In genomic region chr16:4271176-4272113, GRCh38 we compare ENCODE assay signal across 1 cellular context.
TF ChIP-seq lines count a peak whose summit lies in the region.

No MANE protein-coding gene starts in this region.

TF ChIP-seq in HEK293, 187 proteins besides CTCF, POLR2A, EP300 and RAD21 (continued from another document and continues in another):
- TF ChIP-seq ZBTB11 (tag by site-specific recombination; conservative IDR thresholded peaks at IDR 0.05; ENCODE audit: low read depth) = peak; percentile 31; the same call in 1 of the 2 replicates
- TF ChIP-seq ZNF624 (tag by site-specific recombination; IDR thresholded peaks at IDR 0.05) = no peak
- TF ChIP-seq YY2 (tag by site-specific recombination; IDR thresholded peaks at IDR 0.05) = peak; percentile 26
- peak; percentile 58 for TF ChIP-seq ZNF341 (tag by site-specific recombination; IDR thresholded peaks at IDR 0.05; ENCODE audit: low read depth)
- peak; percentile 76 for TF ChIP-seq KLF16 (tag by site-specific recombination; IDR thresholded peaks at IDR 0.05)
- peak; percentile 90 for TF ChIP-seq ZBTB8A (tag by site-specific recombination; IDR thresholded peaks at IDR 0.05)
- peak; percentile 93 for TF ChIP-seq IKZF3 (tag by site-specific recombination; IDR thresholded peaks at IDR 0.05)
- no peak for TF ChIP-seq ZNF654 (tag by site-specific recombination; IDR thresholded peaks at IDR 0.05; ENCODE audit: low read depth)
- TF ChIP-seq ZSCAN30 (tag by site-specific recombination; IDR thresholded peaks at IDR 0.05) = peak; percentile 47; the same call in 1 of the 2 replicates
- peak; percentile 79 for TF ChIP-seq ZNF24 (tag by site-specific recombination; IDR thresholded peaks at IDR 0.05)
- TF ChIP-seq ZBTB6 (tag by site-specific recombination; IDR thresholded peaks at IDR 0.05) = peak; percentile 45; the same call in 1 of the 2 replicates
- TF ChIP-seq HOXC10 (CRISPR knock-in tag; IDR thresholded peaks at IDR 0.05) = no peak
- TF ChIP-seq ZNF449 (tag by site-specific recombination; IDR thresholded peaks at IDR 0.05) = no peak; the same call in 1 of the 2 replicates
- TF ChIP-seq ZNF391 (tag by site-specific recombination; IDR thresholded peaks at IDR 0.05; ENCODE audit: borderline replicate concordance, low read depth) = peak; percentile 52; the same call in 1 of the 2 replicates
- peak; percentile 58; the same call in 1 of the 2 replicates for TF ChIP-seq TRIM28 (IDR thresholded peaks at IDR 0.05; ENCODE audit: borderline replicate concordance, low read length)
- TF ChIP-seq, protein P1, sequence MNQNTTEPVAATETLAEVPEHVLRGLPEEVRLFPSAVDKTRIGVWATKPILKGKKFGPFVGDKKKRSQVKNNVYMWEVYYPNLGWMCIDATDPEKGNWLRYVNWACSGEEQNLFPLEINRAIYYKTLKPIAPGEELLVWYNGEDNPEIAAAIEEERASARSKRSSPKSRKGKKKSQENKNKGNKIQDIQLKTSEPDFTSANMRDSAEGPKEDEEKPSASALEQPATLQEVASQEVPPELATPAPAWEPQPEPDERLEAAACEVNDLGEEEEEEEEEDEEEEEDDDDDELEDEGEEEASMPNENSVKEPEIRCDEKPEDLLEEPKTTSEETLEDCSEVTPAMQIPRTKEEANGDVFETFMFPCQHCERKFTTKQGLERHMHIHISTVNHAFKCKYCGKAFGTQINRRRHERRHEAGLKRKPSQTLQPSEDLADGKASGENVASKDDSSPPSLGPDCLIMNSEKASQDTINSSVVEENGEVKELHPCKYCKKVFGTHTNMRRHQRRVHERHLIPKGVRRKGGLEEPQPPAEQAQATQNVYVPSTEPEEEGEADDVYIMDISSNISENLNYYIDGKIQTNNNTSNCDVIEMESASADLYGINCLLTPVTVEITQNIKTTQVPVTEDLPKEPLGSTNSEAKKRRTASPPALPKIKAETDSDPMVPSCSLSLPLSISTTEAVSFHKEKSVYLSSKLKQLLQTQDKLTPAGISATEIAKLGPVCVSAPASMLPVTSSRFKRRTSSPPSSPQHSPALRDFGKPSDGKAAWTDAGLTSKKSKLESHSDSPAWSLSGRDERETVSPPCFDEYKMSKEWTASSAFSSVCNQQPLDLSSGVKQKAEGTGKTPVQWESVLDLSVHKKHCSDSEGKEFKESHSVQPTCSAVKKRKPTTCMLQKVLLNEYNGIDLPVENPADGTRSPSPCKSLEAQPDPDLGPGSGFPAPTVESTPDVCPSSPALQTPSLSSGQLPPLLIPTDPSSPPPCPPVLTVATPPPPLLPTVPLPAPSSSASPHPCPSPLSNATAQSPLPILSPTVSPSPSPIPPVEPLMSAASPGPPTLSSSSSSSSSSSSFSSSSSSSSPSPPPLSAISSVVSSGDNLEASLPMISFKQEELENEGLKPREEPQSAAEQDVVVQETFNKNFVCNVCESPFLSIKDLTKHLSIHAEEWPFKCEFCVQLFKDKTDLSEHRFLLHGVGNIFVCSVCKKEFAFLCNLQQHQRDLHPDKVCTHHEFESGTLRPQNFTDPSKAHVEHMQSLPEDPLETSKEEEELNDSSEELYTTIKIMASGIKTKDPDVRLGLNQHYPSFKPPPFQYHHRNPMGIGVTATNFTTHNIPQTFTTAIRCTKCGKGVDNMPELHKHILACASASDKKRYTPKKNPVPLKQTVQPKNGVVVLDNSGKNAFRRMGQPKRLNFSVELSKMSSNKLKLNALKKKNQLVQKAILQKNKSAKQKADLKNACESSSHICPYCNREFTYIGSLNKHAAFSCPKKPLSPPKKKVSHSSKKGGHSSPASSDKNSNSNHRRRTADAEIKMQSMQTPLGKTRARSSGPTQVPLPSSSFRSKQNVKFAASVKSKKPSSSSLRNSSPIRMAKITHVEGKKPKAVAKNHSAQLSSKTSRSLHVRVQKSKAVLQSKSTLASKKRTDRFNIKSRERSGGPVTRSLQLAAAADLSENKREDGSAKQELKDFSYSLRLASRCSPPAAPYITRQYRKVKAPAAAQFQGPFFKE (tag by site-specific recombination; IDR thresholded peaks at IDR 0.05; ENCODE audit: borderline replicate concordance) = no peak
- TF ChIP-seq ZNF19 (tag by site-specific recombination; IDR thresholded peaks at IDR 0.05; ENCODE audit: low read depth) = no peak
- no peak for TF ChIP-seq ZNF239 (tag by site-specific recombination; IDR thresholded peaks at IDR 0.05)
- no peak for TF ChIP-seq ZNF350 (tag by site-specific recombination; IDR thresholded peaks at IDR 0.05)
- TF ChIP-seq ZNF510 (tag by site-specific recombination; IDR thresholded peaks at IDR 0.05; ENCODE audit: insufficient replicate concordance) = no peak
- no peak for TF ChIP-seq ZNF488 (tag by site-specific recombination; IDR thresholded peaks at IDR 0.05)
- TF ChIP-seq GLI4 (tag by site-specific recombination; IDR thresholded peaks at IDR 0.05) = 0 out of 2 replicates have a peak, but pooled peaks have one; percentile 23
- TF ChIP-seq ZNF558 (tag by site-specific recombination; IDR thresholded peaks at IDR 0.05) = no peak
- TF ChIP-seq ZNF596 (tag by site-specific recombination; IDR thresholded peaks at IDR 0.05) = 0 out of 2 replicates have a peak, but pooled peaks have one; percentile 28
- TF ChIP-seq, protein P2, sequence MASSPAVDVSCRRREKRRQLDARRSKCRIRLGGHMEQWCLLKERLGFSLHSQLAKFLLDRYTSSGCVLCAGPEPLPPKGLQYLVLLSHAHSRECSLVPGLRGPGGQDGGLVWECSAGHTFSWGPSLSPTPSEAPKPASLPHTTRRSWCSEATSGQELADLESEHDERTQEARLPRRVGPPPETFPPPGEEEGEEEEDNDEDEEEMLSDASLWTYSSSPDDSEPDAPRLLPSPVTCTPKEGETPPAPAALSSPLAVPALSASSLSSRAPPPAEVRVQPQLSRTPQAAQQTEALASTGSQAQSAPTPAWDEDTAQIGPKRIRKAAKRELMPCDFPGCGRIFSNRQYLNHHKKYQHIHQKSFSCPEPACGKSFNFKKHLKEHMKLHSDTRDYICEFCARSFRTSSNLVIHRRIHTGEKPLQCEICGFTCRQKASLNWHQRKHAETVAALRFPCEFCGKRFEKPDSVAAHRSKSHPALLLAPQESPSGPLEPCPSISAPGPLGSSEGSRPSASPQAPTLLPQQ (tag by site-specific recombination; IDR thresholded peaks at IDR 0.05) = peak; percentile 87
- TF ChIP-seq, protein P3, sequence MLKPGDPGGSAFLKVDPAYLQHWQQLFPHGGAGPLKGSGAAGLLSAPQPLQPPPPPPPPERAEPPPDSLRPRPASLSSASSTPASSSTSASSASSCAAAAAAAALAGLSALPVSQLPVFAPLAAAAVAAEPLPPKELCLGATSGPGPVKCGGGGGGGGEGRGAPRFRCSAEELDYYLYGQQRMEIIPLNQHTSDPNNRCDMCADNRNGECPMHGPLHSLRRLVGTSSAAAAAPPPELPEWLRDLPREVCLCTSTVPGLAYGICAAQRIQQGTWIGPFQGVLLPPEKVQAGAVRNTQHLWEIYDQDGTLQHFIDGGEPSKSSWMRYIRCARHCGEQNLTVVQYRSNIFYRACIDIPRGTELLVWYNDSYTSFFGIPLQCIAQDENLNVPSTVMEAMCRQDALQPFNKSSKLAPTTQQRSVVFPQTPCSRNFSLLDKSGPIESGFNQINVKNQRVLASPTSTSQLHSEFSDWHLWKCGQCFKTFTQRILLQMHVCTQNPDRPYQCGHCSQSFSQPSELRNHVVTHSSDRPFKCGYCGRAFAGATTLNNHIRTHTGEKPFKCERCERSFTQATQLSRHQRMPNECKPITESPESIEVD (tag by site-specific recombination; IDR thresholded peaks at IDR 0.05) = no peak
- TF ChIP-seq REPIN1 (tag by site-specific recombination; IDR thresholded peaks at IDR 0.05; ENCODE audit: low read depth) = no peak; the same call in 1 of the 2 replicates
- TF ChIP-seq ZNF148 (tag by site-specific recombination; IDR thresholded peaks at IDR 0.05; ENCODE audit: borderline replicate concordance) = no peak
- no peak for TF ChIP-seq ZNF280D (tag by site-specific recombination; IDR thresholded peaks at IDR 0.05)
- TF ChIP-seq ZNF768 (tag by site-specific recombination; IDR thresholded peaks at IDR 0.05) = no peak
